In genomic region chr9:91192785-91193657, GRCh38 we compare ENCODE assay signal across 8 cellular contexts.
A peak's percentile ranks its signal among the peaks of the same experiment; 100 is the strongest.
DNase-seq lines count a peak whose midpoint lies in the region; ATAC-seq and TF ChIP-seq lines count a peak whose summit lies in the region.

No MANE protein-coding gene starts in this region.

- no peak overlapping the region for H2BK5ac ChIP-seq in mesendoderm (ENCODE audit: low read length)

- H3K9ac ChIP-seq in endodermal cell (ENCODE audit: extremely low read depth, low read length, poor library complexity, severe bottlenecking) (peak overlapping the region; percentile 66), mesendoderm (ENCODE audit: low read length) (peak overlapping the region; percentile 71)

- H3K79me2 ChIP-seq in mesendoderm (ENCODE audit: control insufficient read depth, insufficient read depth, low read length), result no peaks in the 10 kb centered on the region

- H3K4me2 ChIP-seq in mesendoderm (ENCODE audit: low read length), result peak overlapping the region; percentile 66

- H3K4me1 ChIP-seq in endodermal cell (ENCODE audit: control insufficient read depth, insufficient read depth, low read length) (peaks cover 2% of the 10 kb centered on the region), mesendoderm (ENCODE audit: control insufficient read depth, low read depth, low read length) (no peaks in the 10 kb centered on the region)

- DNase-seq in NCI-H526 treated with DMSO at 0.1 percent for 48 hours (lab: John Stamatoyannopoulos, UW) (peak; percentile 33), endodermal cell (peak; percentile 83), mesendoderm (peak; percentile 90), NCI-H1694 treated with DMSO at 0.1 percent for 48 hours (lab: John Stamatoyannopoulos, UW) (no peak)
- DNase-seq in activated CD8-positive, alpha-beta T cell treated with anti-CD3 and anti-CD28 coated beads, Interleukin-2, amount 10 ng/mL, durations not matched to agents 7 days and 5 days, result peak; percentile 72
- peak; percentile 31 for DNase-seq in stimulated activated CD8-positive, alpha-beta memory T cell treated with anti-CD3 and anti-CD28 coated beads, Interleukin-12 subunit alpha, Interleukin-12 subunit beta, amount 100 ng/mL, for 1 hour (ENCODE audit: low read depth)

- no peak overlapping the region for H2BK120ac ChIP-seq in mesendoderm (ENCODE audit: low read depth, low read length)

- CTCF ChIA-PET in activated CD8-positive, alpha-beta T cell treated with anti-CD3 and anti-CD28 coated beads, Interleukin-2, amount 10 ng/mL, durations not matched to agents 7 days and 5 days (lab: Charles Lee), result interaction anchor here (0.8 to 4.3 kb wide), 16 partner anchors 10 to 278 kb away, joined by 3 to 22 read pairs (median 5); partner anchors contain the start of gene NFIL3

- H3K36me3 ChIP-seq in endodermal cell (ENCODE audit: control insufficient read depth, insufficient read depth, low read length) (no peaks in the 10 kb centered on the region), mesendoderm (ENCODE audit: control insufficient read depth, insufficient read depth, low read length) (no peaks in the 10 kb centered on the region)

- no peaks in the 10 kb centered on the region for H3K79me1 ChIP-seq in mesendoderm (ENCODE audit: low read length)

- H3K27me3 Mint-ChIP-seq in activated CD8-positive, alpha-beta T cell treated with anti-CD3 and anti-CD28 coated beads, Interleukin-2, amount 10 ng/mL, durations not matched to agents 7 days and 5 days (ENCODE audit: low read depth), result no peaks in the 10 kb centered on the region
- H3K27me3 Mint-ChIP-seq in endodermal cell (ENCODE audit: insufficient read depth), result peaks cover 50% of the 10 kb centered on the region

- POLR2A ChIA-PET in activated CD8-positive, alpha-beta T cell treated with anti-CD3 and anti-CD28 coated beads, Interleukin-2, amount 10 ng/mL, durations not matched to agents 7 days and 5 days (lab: Charles Lee), result interaction anchor here (0.6 to 3.2 kb wide), 13 partner anchors 15 to 233 kb away, joined by 3 to 22 read pairs (median 4); partner anchors contain the start of gene NFIL3

- H3K56ac ChIP-seq in mesendoderm (ENCODE audit: low read length), result peak overlapping the region; percentile 88

- H3K4me1 Mint-ChIP-seq in activated CD8-positive, alpha-beta T cell treated with anti-CD3 and anti-CD28 coated beads, Interleukin-2, amount 10 ng/mL, durations not matched to agents 7 days and 5 days (ENCODE audit: low read depth), result peaks cover 79% of the 10 kb centered on the region
- peaks cover 18% of the 10 kb centered on the region for H3K4me1 Mint-ChIP-seq in endodermal cell

- peak overlapping the region; percentile 84 for H3K4me3 ChIP-seq in endodermal cell (ENCODE audit: low read length)
- peak overlapping the region; percentile 2 for H3K4me3 ChIP-seq in mesendoderm (ENCODE audit: low read length)

- H4K8ac ChIP-seq in mesendoderm (ENCODE audit: low read depth, low read length), result no peak overlapping the region

- 6 to 8% methylated on average over 16 to 41 of the region's 42 CpGs for WGBS in endodermal cell (ENCODE audit: insufficient coverage in 1 of 2, insufficient read length in 1 of 2), 2 experiments
- no CpG with 5 or more reads among the region's 42 CpGs for WGBS in mesendoderm (ENCODE audit: extremely low coverage, insufficient coverage, low lambda C conversion rate)

- peak; percentile 23 for ATAC-seq in HG02970 (IDR thresholded peaks at IDR 0.05; ENCODE audit: low FRiP score, unreplicated experiment)
- peak; percentile 56 for ATAC-seq in activated CD8-positive, alpha-beta T cell treated with anti-CD3 and anti-CD28 coated beads, Interleukin-2, amount 10 ng/mL, durations not matched to agents 7 days and 5 days

- H3K4ac ChIP-seq in mesendoderm (ENCODE audit: low read depth, low read length), result peak overlapping the region; percentile 38

- H3K27ac ChIP-seq in endodermal cell (ENCODE audit: low read depth, low read length) (peak overlapping the region; percentile 75), mesendoderm (ENCODE audit: low read depth, low read length) (peak overlapping the region; percentile 23)

- no peak overlapping the region for H2BK15ac ChIP-seq in mesendoderm (replicated peaks; ENCODE audit: low read depth)

- no peak overlapping the region for H4K5ac ChIP-seq in mesendoderm (ENCODE audit: low read length)

- peaks cover 27% of the 10 kb centered on the region for H3K36me3 Mint-ChIP-seq in activated CD8-positive, alpha-beta T cell treated with anti-CD3 and anti-CD28 coated beads, Interleukin-2, amount 10 ng/mL, durations not matched to agents 7 days and 5 days (ENCODE audit: low read depth)
- no peaks in the 10 kb centered on the region for H3K36me3 Mint-ChIP-seq in endodermal cell (ENCODE audit: low read depth)

- no peak overlapping the region for H3K23ac ChIP-seq in mesendoderm (ENCODE audit: low read length)

- H3K27ac Mint-ChIP-seq in activated CD8-positive, alpha-beta T cell treated with anti-CD3 and anti-CD28 coated beads, Interleukin-2, amount 10 ng/mL, durations not matched to agents 7 days and 5 days, result peak overlapping the region; percentile 95
- peak overlapping the region; percentile 76 for H3K27ac Mint-ChIP-seq in endodermal cell

- H3K27me3 ChIP-seq in endodermal cell (ENCODE audit: control insufficient read depth, insufficient read depth, low read length, poor library complexity, severe bottlenecking), result peaks cover 17% of the 10 kb centered on the region
- H3K27me3 ChIP-seq in mesendoderm (ENCODE audit: insufficient read depth, low read length, poor library complexity), result no peaks in the 10 kb centered on the region

- peaks cover 10% of the 10 kb centered on the region for H3K9me3 Mint-ChIP-seq in activated CD8-positive, alpha-beta T cell treated with anti-CD3 and anti-CD28 coated beads, Interleukin-2, amount 10 ng/mL, durations not matched to agents 7 days and 5 days (ENCODE audit: insufficient read depth)
- peaks cover 9% of the 10 kb centered on the region for H3K9me3 Mint-ChIP-seq in endodermal cell

- TF ChIP-seq CTCF in GM12873 (IDR thresholded peaks at IDR 0.05; ENCODE audit: insufficient read depth, low read depth, low read length, missing control alignments), result peak; percentile 16
- peak; percentile 61 for TF ChIP-seq CTCF in endodermal cell (conservative IDR thresholded peaks at IDR 0.05)

- peak overlapping the region; percentile 70 for H3K4me3 Mint-ChIP-seq in activated CD8-positive, alpha-beta T cell treated with anti-CD3 and anti-CD28 coated beads, Interleukin-2, amount 10 ng/mL, durations not matched to agents 7 days and 5 days
- H3K4me3 Mint-ChIP-seq in endodermal cell, result peak overlapping the region; percentile 63

- no peak overlapping the region for H2AK5ac ChIP-seq in mesendoderm (ENCODE audit: low read length)

- H3K18ac ChIP-seq in mesendoderm (ENCODE audit: low read length), result peak overlapping the region; percentile 85

- H3K9me3 ChIP-seq in endodermal cell (ENCODE audit: control insufficient read depth, low read length), result no peaks in the 10 kb centered on the region
